Comparison of ENCODE assay signal across 1 cellular context in the genomic region with DNA sequence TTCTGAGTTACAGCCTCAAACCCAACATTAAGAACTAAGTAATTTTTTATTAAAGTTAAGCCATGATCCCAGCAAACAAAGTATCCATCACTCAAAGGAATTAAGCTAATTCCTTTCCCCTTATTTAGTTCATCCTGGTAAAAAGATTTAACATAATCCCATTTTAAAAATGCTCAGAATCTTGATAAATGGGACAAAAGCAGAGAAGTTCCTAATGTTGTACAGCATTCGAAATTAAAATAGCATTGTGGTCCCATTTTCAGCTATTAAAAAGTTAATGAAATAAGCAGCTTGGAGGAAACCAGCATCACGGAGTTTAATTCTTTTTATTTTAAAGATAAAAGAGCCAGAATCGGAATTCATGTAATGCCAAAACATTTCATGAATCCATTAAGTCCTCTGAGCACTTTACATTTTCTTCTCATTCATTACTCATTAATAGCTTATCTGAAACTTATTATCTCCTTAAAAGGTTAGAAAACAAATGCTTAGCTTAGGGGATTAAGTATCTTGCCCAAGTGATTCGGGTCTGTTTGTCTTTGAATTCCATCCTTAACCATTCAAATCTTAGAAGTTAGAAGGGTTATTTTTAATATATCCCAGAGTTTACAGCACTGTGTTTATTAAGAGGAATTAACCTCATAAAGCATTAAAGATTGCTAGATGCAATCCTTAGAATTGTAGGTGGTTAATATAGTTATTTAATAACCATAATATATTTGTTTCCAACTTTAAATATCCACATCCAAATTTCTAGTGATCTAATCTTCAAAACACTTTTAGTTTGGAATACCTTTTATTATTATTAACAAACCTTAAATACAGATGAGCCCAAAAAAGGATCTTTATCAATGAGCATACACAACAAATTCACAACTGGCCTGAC.
TF ChIP-seq lines count a peak whose summit lies in the region.

No MANE protein-coding gene starts in this region.

TF ChIP-seq in HepG2, 621 proteins besides CTCF, POLR2A, EP300 and RAD21 (continues in another document):
- TF ChIP-seq ZNF709 (CRISPR knock-in tag; IDR thresholded peaks at IDR 0.05) (no peak), SP4 (CRISPR knock-in tag; IDR thresholded peaks at IDR 0.05) (no peak), PHF5A (CRISPR knock-in tag; IDR thresholded peaks at IDR 0.05; ENCODE audit: low read depth, unreplicated experiment) (no peak), ZNF670 (CRISPR knock-in tag; IDR thresholded peaks at IDR 0.05; ENCODE audit: borderline replicate concordance) (no peak), TP53 (CRISPR knock-in tag; conservative IDR thresholded peaks at IDR 0.05) (0 out of 2 replicates have a peak, but pooled peaks have one; percentile 13), KDM1A (CRISPR knock-in tag; IDR thresholded peaks at IDR 0.05) (no peak), ATF7 (IDR thresholded peaks at IDR 0.05) (no peak), ATF7 (CRISPR knock-in tag; IDR thresholded peaks at IDR 0.05) (no peak), THAP11 (CRISPR knock-in tag; IDR thresholded peaks at IDR 0.05) (0 out of 2 replicates have a peak, but pooled peaks have one; percentile 7), ISX (CRISPR knock-in tag; conservative IDR thresholded peaks at IDR 0.05) (no peak), MZF1 (CRISPR knock-in tag; IDR thresholded peaks at IDR 0.05; ENCODE audit: borderline replicate concordance) (no peak), CREB1 (IDR thresholded peaks at IDR 0.05) (no peak), CREB1 (CRISPR knock-in tag; IDR thresholded peaks at IDR 0.05) (0 out of 2 replicates have a peak, but pooled peaks have one; percentile 21), TCF7L2 (IDR thresholded peaks at IDR 0.05; ENCODE audit: low read depth, low read length) (no peak), BORCS8-MEF2B (CRISPR knock-in tag; IDR thresholded peaks at IDR 0.05) (no peak), RBFOX2 (IDR thresholded peaks at IDR 0.05; ENCODE audit: low read depth, low read length) (peak; percentile 51), KAT7 (CRISPR knock-in tag; IDR thresholded peaks at IDR 0.05; ENCODE audit: borderline replicate concordance) (no peak), SIN3A (IDR thresholded peaks at IDR 0.05; ENCODE audit: borderline replicate concordance, low read depth, low read length) (no peak), GZF1 (CRISPR knock-in tag; IDR thresholded peaks at IDR 0.05) (no peak), HOXA7 (CRISPR knock-in tag; IDR thresholded peaks at IDR 0.05) (no peak), CBX1 (IDR thresholded peaks at IDR 0.05; ENCODE audit: low read depth) (no peak), FOXC1 (CRISPR knock-in tag; IDR thresholded peaks at IDR 0.05; ENCODE audit: borderline replicate concordance) (no peak), HNRNPUL1 (IDR thresholded peaks at IDR 0.05; ENCODE audit: low read depth, low read length) (no peak), MATR3 (CRISPR knock-in tag; IDR thresholded peaks at IDR 0.05) (no peak), SOX13 (IDR thresholded peaks at IDR 0.05) (no peak), SOX13 (CRISPR knock-in tag; conservative IDR thresholded peaks at IDR 0.05 in 1 of 2, IDR thresholded peaks at IDR 0.05 in 1 of 2) (no peak), SP2 (CRISPR knock-in tag; IDR thresholded peaks at IDR 0.05) (no peak), CENPX (CRISPR knock-in tag; IDR thresholded peaks at IDR 0.05) (no peak), KLF12 (CRISPR knock-in tag; IDR thresholded peaks at IDR 0.05; ENCODE audit: borderline replicate concordance) (peak; percentile 41; the same call in 1 of the 2 replicates)
- TF ChIP-seq, protein P1, sequence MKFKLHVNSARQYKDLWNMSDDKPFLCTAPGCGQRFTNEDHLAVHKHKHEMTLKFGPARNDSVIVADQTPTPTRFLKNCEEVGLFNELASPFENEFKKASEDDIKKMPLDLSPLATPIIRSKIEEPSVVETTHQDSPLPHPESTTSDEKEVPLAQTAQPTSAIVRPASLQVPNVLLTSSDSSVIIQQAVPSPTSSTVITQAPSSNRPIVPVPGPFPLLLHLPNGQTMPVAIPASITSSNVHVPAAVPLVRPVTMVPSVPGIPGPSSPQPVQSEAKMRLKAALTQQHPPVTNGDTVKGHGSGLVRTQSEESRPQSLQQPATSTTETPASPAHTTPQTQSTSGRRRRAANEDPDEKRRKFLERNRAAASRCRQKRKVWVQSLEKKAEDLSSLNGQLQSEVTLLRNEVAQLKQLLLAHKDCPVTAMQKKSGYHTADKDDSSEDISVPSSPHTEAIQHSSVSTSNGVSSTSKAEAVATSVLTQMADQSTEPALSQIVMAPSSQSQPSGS (CRISPR knock-in tag; IDR thresholded peaks at IDR 0.05): no peak
- TF ChIP-seq, protein P2, sequence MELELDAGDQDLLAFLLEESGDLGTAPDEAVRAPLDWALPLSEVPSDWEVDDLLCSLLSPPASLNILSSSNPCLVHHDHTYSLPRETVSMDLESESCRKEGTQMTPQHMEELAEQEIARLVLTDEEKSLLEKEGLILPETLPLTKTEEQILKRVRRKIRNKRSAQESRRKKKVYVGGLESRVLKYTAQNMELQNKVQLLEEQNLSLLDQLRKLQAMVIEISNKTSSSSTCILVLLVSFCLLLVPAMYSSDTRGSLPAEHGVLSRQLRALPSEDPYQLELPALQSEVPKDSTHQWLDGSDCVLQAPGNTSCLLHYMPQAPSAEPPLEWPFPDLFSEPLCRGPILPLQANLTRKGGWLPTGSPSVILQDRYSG (CRISPR knock-in tag; IDR thresholded peaks at IDR 0.05): 0 out of 2 replicates have a peak, but pooled peaks have one; percentile 26
- TF ChIP-seq, protein P3, sequence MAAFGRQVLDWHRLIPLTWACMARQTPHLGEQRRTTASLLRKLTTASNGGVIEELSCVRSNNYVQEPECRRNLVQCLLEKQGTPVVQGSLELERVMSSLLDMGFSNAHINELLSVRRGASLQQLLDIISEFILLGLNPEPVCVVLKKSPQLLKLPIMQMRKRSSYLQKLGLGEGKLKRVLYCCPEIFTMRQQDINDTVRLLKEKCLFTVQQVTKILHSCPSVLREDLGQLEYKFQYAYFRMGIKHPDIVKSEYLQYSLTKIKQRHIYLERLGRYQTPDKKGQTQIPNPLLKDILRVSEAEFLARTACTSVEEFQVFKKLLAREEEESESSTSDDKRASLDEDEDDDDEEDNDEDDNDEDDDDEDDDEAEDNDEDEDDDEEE (CRISPR knock-in tag; IDR thresholded peaks at IDR 0.05): no peak
- TF ChIP-seq, protein P4, sequence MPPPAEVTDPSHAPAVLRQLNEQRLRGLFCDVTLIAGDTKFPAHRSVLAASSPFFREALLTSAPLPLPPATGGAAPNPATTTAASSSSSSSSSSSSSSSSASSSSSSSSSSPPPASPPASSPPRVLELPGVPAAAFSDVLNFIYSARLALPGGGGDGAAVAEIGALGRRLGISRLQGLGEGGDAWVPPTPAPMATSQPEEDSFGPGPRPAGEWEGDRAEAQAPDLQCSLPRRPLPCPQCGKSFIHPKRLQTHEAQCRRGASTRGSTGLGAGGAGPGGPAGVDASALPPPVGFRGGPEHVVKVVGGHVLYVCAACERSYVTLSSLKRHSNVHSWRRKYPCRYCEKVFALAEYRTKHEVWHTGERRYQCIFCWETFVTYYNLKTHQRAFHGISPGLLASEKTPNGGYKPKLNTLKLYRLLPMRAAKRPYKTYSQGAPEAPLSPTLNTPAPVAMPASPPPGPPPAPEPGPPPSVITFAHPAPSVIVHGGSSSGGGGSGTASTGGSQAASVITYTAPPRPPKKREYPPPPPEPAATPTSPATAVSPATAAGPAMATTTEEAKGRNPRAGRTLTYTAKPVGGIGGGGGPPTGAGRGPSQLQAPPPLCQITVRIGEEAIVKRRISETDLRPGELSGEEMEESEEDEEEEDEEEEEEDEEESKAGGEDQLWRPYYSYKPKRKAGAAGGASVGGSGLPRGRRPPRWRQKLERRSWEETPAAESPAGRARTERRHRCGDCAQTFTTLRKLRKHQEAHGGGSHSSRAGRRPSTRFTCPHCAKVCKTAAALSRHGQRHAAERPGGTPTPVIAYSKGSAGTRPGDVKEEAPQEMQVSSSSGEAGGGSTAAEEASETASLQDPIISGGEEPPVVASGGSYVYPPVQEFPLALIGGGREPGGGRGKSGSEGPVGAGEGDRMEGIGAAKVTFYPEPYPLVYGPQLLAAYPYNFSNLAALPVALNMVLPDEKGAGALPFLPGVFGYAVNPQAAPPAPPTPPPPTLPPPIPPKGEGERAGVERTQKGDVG (CRISPR knock-in tag; IDR thresholded peaks at IDR 0.05; ENCODE audit: borderline replicate concordance): no peak
- TF ChIP-seq, protein P5, sequence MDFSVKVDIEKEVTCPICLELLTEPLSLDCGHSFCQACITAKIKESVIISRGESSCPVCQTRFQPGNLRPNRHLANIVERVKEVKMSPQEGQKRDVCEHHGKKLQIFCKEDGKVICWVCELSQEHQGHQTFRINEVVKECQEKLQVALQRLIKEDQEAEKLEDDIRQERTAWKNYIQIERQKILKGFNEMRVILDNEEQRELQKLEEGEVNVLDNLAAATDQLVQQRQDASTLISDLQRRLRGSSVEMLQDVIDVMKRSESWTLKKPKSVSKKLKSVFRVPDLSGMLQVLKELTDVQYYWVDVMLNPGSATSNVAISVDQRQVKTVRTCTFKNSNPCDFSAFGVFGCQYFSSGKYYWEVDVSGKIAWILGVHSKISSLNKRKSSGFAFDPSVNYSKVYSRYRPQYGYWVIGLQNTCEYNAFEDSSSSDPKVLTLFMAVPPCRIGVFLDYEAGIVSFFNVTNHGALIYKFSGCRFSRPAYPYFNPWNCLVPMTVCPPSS (IDR thresholded peaks at IDR 0.05): no peak
- TF ChIP-seq, protein P6, sequence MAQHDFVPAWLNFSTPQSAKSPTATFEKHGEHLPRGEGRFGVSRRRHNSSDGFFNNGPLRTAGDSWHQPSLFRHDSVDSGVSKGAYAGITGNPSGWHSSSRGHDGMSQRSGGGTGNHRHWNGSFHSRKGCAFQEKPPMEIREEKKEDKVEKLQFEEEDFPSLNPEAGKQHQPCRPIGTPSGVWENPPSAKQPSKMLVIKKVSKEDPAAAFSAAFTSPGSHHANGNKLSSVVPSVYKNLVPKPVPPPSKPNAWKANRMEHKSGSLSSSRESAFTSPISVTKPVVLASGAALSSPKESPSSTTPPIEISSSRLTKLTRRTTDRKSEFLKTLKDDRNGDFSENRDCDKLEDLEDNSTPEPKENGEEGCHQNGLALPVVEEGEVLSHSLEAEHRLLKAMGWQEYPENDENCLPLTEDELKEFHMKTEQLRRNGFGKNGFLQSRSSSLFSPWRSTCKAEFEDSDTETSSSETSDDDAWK (CRISPR knock-in tag; IDR thresholded peaks at IDR 0.05): no peak
- TF ChIP-seq, protein P7, sequence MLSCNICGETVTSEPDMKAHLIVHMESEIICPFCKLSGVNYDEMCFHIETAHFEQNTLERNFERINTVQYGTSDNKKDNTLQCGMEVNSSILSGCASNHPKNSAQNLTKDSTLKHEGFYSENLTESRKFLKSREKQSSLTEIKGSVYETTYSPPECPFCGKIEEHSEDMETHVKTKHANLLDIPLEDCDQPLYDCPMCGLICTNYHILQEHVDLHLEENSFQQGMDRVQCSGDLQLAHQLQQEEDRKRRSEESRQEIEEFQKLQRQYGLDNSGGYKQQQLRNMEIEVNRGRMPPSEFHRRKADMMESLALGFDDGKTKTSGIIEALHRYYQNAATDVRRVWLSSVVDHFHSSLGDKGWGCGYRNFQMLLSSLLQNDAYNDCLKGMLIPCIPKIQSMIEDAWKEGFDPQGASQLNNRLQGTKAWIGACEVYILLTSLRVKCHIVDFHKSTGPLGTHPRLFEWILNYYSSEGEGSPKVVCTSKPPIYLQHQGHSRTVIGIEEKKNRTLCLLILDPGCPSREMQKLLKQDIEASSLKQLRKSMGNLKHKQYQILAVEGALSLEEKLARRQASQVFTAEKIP (CRISPR knock-in tag; IDR thresholded peaks at IDR 0.05; ENCODE audit: borderline replicate concordance): no peak
- TF ChIP-seq, protein P8, sequence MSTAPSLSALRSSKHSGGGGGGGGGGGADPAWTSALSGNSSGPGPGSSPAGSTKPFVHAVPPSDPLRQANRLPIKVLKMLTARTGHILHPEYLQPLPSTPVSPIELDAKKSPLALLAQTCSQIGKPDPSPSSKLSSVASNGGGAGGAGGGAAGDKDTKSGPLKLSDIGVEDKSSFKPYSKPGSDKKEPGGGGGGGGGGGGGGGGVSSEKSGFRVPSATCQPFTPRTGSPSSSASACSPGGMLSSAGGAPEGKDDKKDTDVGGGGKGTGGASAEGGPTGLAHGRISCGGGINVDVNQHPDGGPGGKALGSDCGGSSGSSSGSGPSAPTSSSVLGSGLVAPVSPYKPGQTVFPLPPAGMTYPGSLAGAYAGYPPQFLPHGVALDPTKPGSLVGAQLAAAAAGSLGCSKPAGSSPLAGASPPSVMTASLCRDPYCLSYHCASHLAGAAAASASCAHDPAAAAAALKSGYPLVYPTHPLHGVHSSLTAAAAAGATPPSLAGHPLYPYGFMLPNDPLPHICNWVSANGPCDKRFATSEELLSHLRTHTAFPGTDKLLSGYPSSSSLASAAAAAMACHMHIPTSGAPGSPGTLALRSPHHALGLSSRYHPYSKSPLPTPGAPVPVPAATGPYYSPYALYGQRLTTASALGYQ (CRISPR knock-in tag; IDR thresholded peaks at IDR 0.05): 0 out of 2 replicates have a peak, but pooled peaks have one; percentile 36
- TF ChIP-seq, protein P9, sequence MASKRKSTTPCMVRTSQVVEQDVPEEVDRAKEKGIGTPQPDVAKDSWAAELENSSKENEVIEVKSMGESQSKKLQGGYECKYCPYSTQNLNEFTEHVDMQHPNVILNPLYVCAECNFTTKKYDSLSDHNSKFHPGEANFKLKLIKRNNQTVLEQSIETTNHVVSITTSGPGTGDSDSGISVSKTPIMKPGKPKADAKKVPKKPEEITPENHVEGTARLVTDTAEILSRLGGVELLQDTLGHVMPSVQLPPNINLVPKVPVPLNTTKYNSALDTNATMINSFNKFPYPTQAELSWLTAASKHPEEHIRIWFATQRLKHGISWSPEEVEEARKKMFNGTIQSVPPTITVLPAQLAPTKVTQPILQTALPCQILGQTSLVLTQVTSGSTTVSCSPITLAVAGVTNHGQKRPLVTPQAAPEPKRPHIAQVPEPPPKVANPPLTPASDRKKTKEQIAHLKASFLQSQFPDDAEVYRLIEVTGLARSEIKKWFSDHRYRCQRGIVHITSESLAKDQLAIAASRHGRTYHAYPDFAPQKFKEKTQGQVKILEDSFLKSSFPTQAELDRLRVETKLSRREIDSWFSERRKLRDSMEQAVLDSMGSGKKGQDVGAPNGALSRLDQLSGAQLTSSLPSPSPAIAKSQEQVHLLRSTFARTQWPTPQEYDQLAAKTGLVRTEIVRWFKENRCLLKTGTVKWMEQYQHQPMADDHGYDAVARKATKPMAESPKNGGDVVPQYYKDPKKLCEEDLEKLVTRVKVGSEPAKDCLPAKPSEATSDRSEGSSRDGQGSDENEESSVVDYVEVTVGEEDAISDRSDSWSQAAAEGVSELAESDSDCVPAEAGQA (IDR thresholded peaks at IDR 0.05; ENCODE audit: low read depth): no peak
- TF ChIP-seq, protein P9 (CRISPR knock-in tag; IDR thresholded peaks at IDR 0.05; ENCODE audit: borderline replicate concordance): peak; percentile 36; the same call in 1 of the 2 replicates
